ENCODE assay signal across 8 cellular contexts in the genomic region with DNA sequence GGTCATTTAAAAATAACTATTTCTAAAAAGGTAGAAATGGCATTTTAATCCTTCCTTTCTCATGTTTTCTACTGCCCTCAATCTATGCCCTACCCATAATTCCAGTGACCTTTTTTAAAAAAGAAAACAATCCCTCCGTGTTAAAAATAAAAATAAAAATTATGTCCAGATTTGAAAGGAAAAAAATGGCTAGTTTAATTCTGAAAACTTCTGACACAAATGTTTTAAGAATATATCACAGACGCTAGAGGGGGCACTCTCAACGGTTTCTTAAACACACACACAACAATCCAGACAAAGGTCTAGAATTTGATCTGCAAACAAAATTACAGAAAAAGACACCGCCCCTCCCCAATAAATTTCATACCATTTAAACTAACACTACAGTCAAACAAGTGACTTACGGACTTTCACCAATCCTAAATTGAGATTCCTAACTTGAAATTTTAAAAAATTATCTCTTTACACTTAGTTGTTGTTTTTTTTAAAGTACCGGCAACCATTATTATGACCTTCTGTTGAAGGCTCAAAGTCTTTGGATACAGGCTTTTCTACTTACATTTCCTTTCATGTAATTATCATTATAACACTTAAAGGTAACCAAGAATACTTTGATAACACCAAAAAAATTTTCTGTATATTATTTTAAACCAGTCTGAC. TPM values are rescaled to one million over a fixed set of nuclear protein-coding genes. Genes with fewer than 3 reads are reported as not detected.
DNase-seq lines count a peak whose midpoint lies in the region; ATAC-seq, FAIRE-seq and TF ChIP-seq lines count a peak whose summit lies in the region.

No MANE protein-coding gene starts in this region.

- no peak for ATAC-seq in natural killer cell
- no peak for ATAC-seq in natural killer cell treated with Interleukin-12 subunit alpha and Interleukin-12 subunit beta and Interleukin-15 and Interleukin-18, amount 100 ng/mL, for 72 hours
- no peak for ATAC-seq in stimulated activated naive CD8-positive, alpha-beta T cell treated with anti-CD3 and anti-CD28 coated beads, Interleukin-15, amount 100 ng/mL, for 72 hours

- H3K4me3 Mint-ChIP-seq in natural killer cell = no peak overlapping the region
- no peak overlapping the region for H3K4me3 Mint-ChIP-seq in natural killer cell treated with Interleukin-12 subunit alpha and Interleukin-12 subunit beta and Interleukin-15 and Interleukin-18, amount 100 ng/mL, for 72 hours
- no peak overlapping the region for H3K4me3 Mint-ChIP-seq in astrocyte (ENCODE audit: unreplicated experiment)
- no peak overlapping the region for H3K4me3 Mint-ChIP-seq in stimulated activated naive CD8-positive, alpha-beta T cell treated with anti-CD3 and anti-CD28 coated beads, Interleukin-15, amount 100 ng/mL, for 72 hours

- H3K36me3 ChIP-seq in astrocyte (ENCODE audit: insufficient read depth, low read length) (no peaks in the 10 kb centered on the region), tibial nerve (no peaks in the 10 kb centered on the region)
- H3K36me3 ChIP-seq in effector memory CD4-positive, alpha-beta T cell (ENCODE audit: control insufficient read depth, insufficient read depth, low read length) = peaks cover 3% of the 10 kb centered on the region

- H3K9ac ChIP-seq in astrocyte (ENCODE audit: low read length) = no peak overlapping the region

- H3K27ac Mint-ChIP-seq in natural killer cell (peak overlapping the region; percentile 65 to 79), astrocyte (ENCODE audit: unreplicated experiment) (peak overlapping the region; percentile 62)
- peak overlapping the region in 1 of 2 donors; percentile 61 for H3K27ac Mint-ChIP-seq in natural killer cell treated with Interleukin-12 subunit alpha and Interleukin-12 subunit beta and Interleukin-15 and Interleukin-18, amount 100 ng/mL, for 72 hours
- H3K27ac Mint-ChIP-seq in stimulated activated naive CD8-positive, alpha-beta T cell treated with anti-CD3 and anti-CD28 coated beads, Interleukin-15, amount 100 ng/mL, for 72 hours = peak overlapping the region in 1 of 2 donors; percentile 61

- intact Hi-C loops in natural killer cell (cut with micrococcal nuclease) = loop anchor here (1.0 to 5.0 kb wide), 2 partner anchors 37 to 175 kb away; a partner anchor contains a TSS

- H3K79me2 ChIP-seq in astrocyte (ENCODE audit: insufficient read depth, low read length) = peaks cover 95% of the 10 kb centered on the region

- H3K36me3 Mint-ChIP-seq in natural killer cell (no peaks in the 10 kb centered on the region), astrocyte (ENCODE audit: low read depth, unreplicated experiment) (no peaks in the 10 kb centered on the region)
- no peaks in the 10 kb centered on the region for H3K36me3 Mint-ChIP-seq in natural killer cell treated with Interleukin-12 subunit alpha and Interleukin-12 subunit beta and Interleukin-15 and Interleukin-18, amount 100 ng/mL, for 72 hours

- peak; percentile 57 for TF ChIP-seq CTCF in natural killer cell (IDR thresholded peaks at IDR 0.05)
- TF ChIP-seq CTCF in astrocyte (IDR thresholded peaks at IDR 0.05; ENCODE audit: insufficient read depth, low read depth, low read length) = peak; percentile 56
- TF ChIP-seq CTCF in tibial nerve (IDR thresholded peaks at IDR 0.05) = peak in 4 of 5 experiments; percentile 32 to 55 (median 36)

- no peak overlapping the region for H2AFZ ChIP-seq in astrocyte (ENCODE audit: low read depth, low read length)

- DNase-seq in natural killer cell (no peak), NCI-H2081 treated with DMSO at 0.1 percent for 48 hours (lab: John Stamatoyannopoulos, UW) (peak; percentile 34), astrocyte (ENCODE audit: low read depth) (peak; percentile 34), kidney tubule cell (ENCODE audit: low spot score) (peak; percentile 38), tibial nerve (ENCODE audit: low spot score in 2 of 2) (peak in 1 of 2 donors; percentile 53)
- DNase-seq in natural killer cell treated with Interleukin-12 subunit alpha and Interleukin-12 subunit beta and Interleukin-15 and Interleukin-18, amount 100 ng/mL, for 72 hours (ENCODE audit: low spot score) = no peak
- no peak for DNase-seq in effector memory CD4-positive, alpha-beta T cell
- DNase-seq in stimulated activated naive CD8-positive, alpha-beta T cell treated with anti-CD3 and anti-CD28 coated beads, Interleukin-15, amount 100 ng/mL, for 72 hours = no peak

- FAIRE-seq in astrocyte (lab: Jason Lieb, UNC) = no peak

- no peak overlapping the region for H3K4me2 ChIP-seq in astrocyte (ENCODE audit: low read length)

- H3K4me1 ChIP-seq in astrocyte (ENCODE audit: insufficient read depth, low read length) (no peaks in the 10 kb centered on the region), tibial nerve (peaks cover 0 to 55% (median 2%) of the 10 kb centered on the region in 4 donors)
- no peaks in the 10 kb centered on the region for H3K4me1 ChIP-seq in effector memory CD4-positive, alpha-beta T cell (ENCODE audit: control insufficient read depth, insufficient read depth, low read length, poor library complexity, severe bottlenecking)

- no peak for TF ChIP-seq EP300 in tibial nerve (IDR thresholded peaks at IDR 0.05)

- TF ChIP-seq POLR2A in tibial nerve (IDR thresholded peaks at IDR 0.05) = no peak

- H3K27ac ChIP-seq in astrocyte (ENCODE audit: low read depth, low read length) (no peak overlapping the region), tibial nerve (peak overlapping the region in 1 of 4 donors; percentile 37)
- H3K27ac ChIP-seq in effector memory CD4-positive, alpha-beta T cell (ENCODE audit: insufficient read depth, low read length, poor library complexity, severe bottlenecking) = no peak overlapping the region

- H3K9me3 ChIP-seq in astrocyte (ENCODE audit: insufficient read depth, low read depth, low read length) = no peaks in the 10 kb centered on the region
- no peaks in the 10 kb centered on the region for H3K9me3 ChIP-seq in tibial nerve
- H3K9me3 ChIP-seq in effector memory CD4-positive, alpha-beta T cell (ENCODE audit: control insufficient read depth, low read length) = no peaks in the 10 kb centered on the region

- 26 to 28% methylated on average over 6 of the region's 6 CpGs for WGBS in tibial nerve, 2 donors

- H3K4me1 Mint-ChIP-seq in natural killer cell (peaks cover 38 to 54% of the 10 kb centered on the region in 2 donors), astrocyte (ENCODE audit: low read depth, unreplicated experiment) (peaks cover 29% of the 10 kb centered on the region)
- H3K4me1 Mint-ChIP-seq in natural killer cell treated with Interleukin-12 subunit alpha and Interleukin-12 subunit beta and Interleukin-15 and Interleukin-18, amount 100 ng/mL, for 72 hours (ENCODE audit: low read depth in 2 of 2) = peaks cover 22 to 24% of the 10 kb centered on the region in 2 donors
- H3K4me1 Mint-ChIP-seq in stimulated activated naive CD8-positive, alpha-beta T cell treated with anti-CD3 and anti-CD28 coated beads, Interleukin-15, amount 100 ng/mL, for 72 hours = peaks cover 37% of the 10 kb centered on the region

- H3K9me3 Mint-ChIP-seq in natural killer cell (no peaks in the 10 kb centered on the region), astrocyte (ENCODE audit: unreplicated experiment) (no peaks in the 10 kb centered on the region)
- no peaks in the 10 kb centered on the region for H3K9me3 Mint-ChIP-seq in natural killer cell treated with Interleukin-12 subunit alpha and Interleukin-12 subunit beta and Interleukin-15 and Interleukin-18, amount 100 ng/mL, for 72 hours
- H3K9me3 Mint-ChIP-seq in stimulated activated naive CD8-positive, alpha-beta T cell treated with anti-CD3 and anti-CD28 coated beads, Interleukin-15, amount 100 ng/mL, for 72 hours = peaks cover 0 to 6% of the 10 kb centered on the region in 2 donors

- no peaks in the 10 kb centered on the region for H3K27me3 ChIP-seq in astrocyte (ENCODE audit: insufficient read depth, low read length)
- no peaks in the 10 kb centered on the region for H3K27me3 ChIP-seq in tibial nerve
- H3K27me3 ChIP-seq in effector memory CD4-positive, alpha-beta T cell (replicated peaks; ENCODE audit: control insufficient read depth, insufficient read depth, low read length, poor library complexity, severe bottlenecking) = no peaks in the 10 kb centered on the region

- H4K20me1 ChIP-seq in astrocyte (ENCODE audit: insufficient read depth, low read length) = peaks cover 91% of the 10 kb centered on the region

- no peaks in the 10 kb centered on the region for H3K27me3 Mint-ChIP-seq in natural killer cell (ENCODE audit: low read depth in 2 of 2)
- H3K27me3 Mint-ChIP-seq in natural killer cell treated with Interleukin-12 subunit alpha and Interleukin-12 subunit beta and Interleukin-15 and Interleukin-18, amount 100 ng/mL, for 72 hours = no peaks in the 10 kb centered on the region
- H3K27me3 Mint-ChIP-seq in astrocyte (ENCODE audit: low read depth, unreplicated experiment) = no peaks in the 10 kb centered on the region
- H3K27me3 Mint-ChIP-seq in stimulated activated naive CD8-positive, alpha-beta T cell treated with anti-CD3 and anti-CD28 coated beads, Interleukin-15, amount 100 ng/mL, for 72 hours = no peaks in the 10 kb centered on the region

- no peak overlapping the region for H3K4me3 ChIP-seq in astrocyte (ENCODE audit: insufficient read depth, low read depth, low read length)
- H3K4me3 ChIP-seq in tibial nerve = no peak overlapping the region
- H3K4me3 ChIP-seq in effector memory CD4-positive, alpha-beta T cell (ENCODE audit: insufficient read depth, low read depth, low read length, poor library complexity, severe bottlenecking) = no peak overlapping the region

RNA-seq across cellular contexts. Expression of a gene that starts 38.2 kb away (rescaled TPM):
- total RNA-seq in natural killer cell (100 to 1,000 TPM; 111 to 156 (median 132) TPM), astrocyte (96.2 and 100 TPM in 2 replicates), tibial nerve (10 to 100 TPM; 48.3 to 84.6 (median 61.7) TPM)
- 10 to 100 TPM; 76.6 to 80.9 TPM for total RNA-seq in natural killer cell treated with Interleukin-12 subunit alpha and Interleukin-12 subunit beta and Interleukin-15 and Interleukin-18, amount 100 ng/mL, for 72 hours

Comparison
In these comparisons a context has a peak if more than half of its experiments do, and no peak if none do; other contexts are left out.
1. DNase-seq: peak in NCI-H2081 treated with DMSO at 0.1 percent for 48 hours (single experiment), astrocyte (single experiment) and kidney tubule cell (single experiment); none in natural killer cell (single experiment), natural killer cell treated with Interleukin-12 subunit alpha and Interleukin-12 subunit beta and Interleukin-15 and Interleukin-18, amount 100 ng/mL, for 72 hours (single experiment), effector memory CD4-positive, alpha-beta T cell (0 of 3) and stimulated activated naive CD8-positive, alpha-beta T cell treated with anti-CD3 and anti-CD28 coated beads, Interleukin-15, amount 100 ng/mL, for 72 hours (0 of 2).
2. Peak in every context shown above with its lines, with median percentiles within 50 percentile points of each other: CTCF ChIP-seq.